Comparison of ENCODE assay signal across 12 cellular contexts in the genomic region with DNA sequence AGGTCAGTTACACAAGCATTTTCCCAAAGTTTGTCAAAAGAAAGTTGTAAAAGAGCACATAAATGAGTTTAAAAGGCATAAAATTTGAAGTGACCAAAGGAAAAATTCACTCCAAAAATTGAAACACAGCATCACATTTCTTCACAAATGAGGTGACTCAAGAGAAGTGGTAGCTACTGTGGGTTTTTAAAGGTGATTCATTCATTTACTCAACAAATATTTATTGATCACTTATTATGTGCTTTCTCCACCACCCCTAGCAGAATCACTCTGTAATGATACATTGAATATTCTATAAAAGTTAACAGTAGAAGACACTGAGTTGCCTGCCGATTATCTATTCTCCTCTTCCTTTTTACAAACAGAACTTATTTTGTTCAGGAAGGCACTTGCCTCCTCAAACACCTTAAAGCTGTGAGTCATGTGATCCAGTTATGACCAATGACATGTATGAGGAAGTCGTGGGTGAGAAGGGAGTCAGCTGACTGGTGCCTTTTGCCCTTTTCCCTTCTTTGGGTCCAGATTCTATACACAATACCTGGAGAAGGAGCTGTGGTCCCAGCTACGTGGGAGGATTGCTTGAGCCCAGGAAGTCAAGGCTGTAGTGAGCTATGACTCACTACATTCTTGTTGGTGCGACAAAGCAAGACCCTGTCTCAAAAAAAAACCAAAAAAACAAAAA.
DNase-seq lines count a peak whose midpoint lies in the region; ATAC-seq lines count a peak whose summit lies in the region.
"Had no signal": no experiment of that assay in that cellular context is flagged by ENCODE, and none has a peak within 500 bp of the region (broad histone marks: within the 10 kb centered on the region; RNA-seq: fewer than 3 reads in every experiment).

No MANE protein-coding gene starts in this region.

- no peak overlapping the region for H3K9ac ChIP-seq in mesendoderm (ENCODE audit: low read length)

- no peak overlapping the region for H2AK5ac ChIP-seq in mesendoderm (ENCODE audit: low read length)

- no peaks in the 10 kb centered on the region for H3K36me3 ChIP-seq in mesendoderm (ENCODE audit: control insufficient read depth, insufficient read depth, low read length)

- no peak overlapping the region for H2BK15ac ChIP-seq in mesendoderm (replicated peaks; ENCODE audit: low read depth)

- no peaks in the 10 kb centered on the region for H3K79me1 ChIP-seq in mesendoderm (ENCODE audit: low read length)

- H3K27ac ChIP-seq in mesendoderm (ENCODE audit: low read depth, low read length), result no peak overlapping the region
- H3K27ac ChIP-seq: VCaP had no signal

- H3K4me1 ChIP-seq in mesendoderm (ENCODE audit: control insufficient read depth, low read depth, low read length), result no peaks in the 10 kb centered on the region

- H3K27me3 ChIP-seq in mesendoderm (ENCODE audit: insufficient read depth, low read length, poor library complexity), result no peaks in the 10 kb centered on the region

- no peak overlapping the region for H2BK5ac ChIP-seq in mesendoderm (ENCODE audit: low read length)

- no peak overlapping the region for H4K8ac ChIP-seq in mesendoderm (ENCODE audit: low read depth, low read length)

- no CpG with 5 or more reads among the region's 4 CpGs for WGBS in mesendoderm (ENCODE audit: extremely low coverage, insufficient coverage, low lambda C conversion rate)

- H3K4me2 ChIP-seq in mesendoderm (ENCODE audit: low read length), result no peak overlapping the region

- no peak for ATAC-seq in HG03457 (IDR thresholded peaks at IDR 0.05; ENCODE audit: unreplicated experiment)
- no peak for ATAC-seq in GM18498 (IDR thresholded peaks at IDR 0.05; ENCODE audit: unreplicated experiment)
- no peak for ATAC-seq in HG03342 (IDR thresholded peaks at IDR 0.05; ENCODE audit: unreplicated experiment)
- ATAC-seq: naive thymus-derived CD8-positive, alpha-beta T cell had no signal

- DNase-seq in Daoy (ENCODE audit: low read depth) (peak; percentile 54), amniotic epithelial cell (ENCODE audit: low read depth) (peak; percentile 60), mesendoderm (peak; percentile 81), NCI-H1092 treated with DMSO at 0.1 percent for 48 hours (lab: John Stamatoyannopoulos, UW) (no peak)
- peak; percentile 6 for DNase-seq in Jurkat, Clone E6-1 (ENCODE audit: low read depth, low spot score)
- DNase-seq: effector memory CD4-positive, alpha-beta T cell; naive thymus-derived CD8-positive, alpha-beta T cell; NCI-H1436 had no signal

- H3K56ac ChIP-seq in mesendoderm (ENCODE audit: low read length), result no peak overlapping the region

- H3K79me2 ChIP-seq in mesendoderm (ENCODE audit: control insufficient read depth, insufficient read depth, low read length), result no peaks in the 10 kb centered on the region

- no peak overlapping the region for H3K4me3 ChIP-seq in Jurkat, Clone E6-1 (ENCODE audit: low read length)
- no peak overlapping the region for H3K4me3 ChIP-seq in mesendoderm (ENCODE audit: low read length)

- H3K23ac ChIP-seq in mesendoderm (ENCODE audit: low read length), result no peak overlapping the region

- H2BK120ac ChIP-seq in mesendoderm (ENCODE audit: low read depth, low read length), result no peak overlapping the region

- no peak overlapping the region for H3K4ac ChIP-seq in mesendoderm (ENCODE audit: low read depth, low read length)

- H4K5ac ChIP-seq in mesendoderm (ENCODE audit: low read length), result no peak overlapping the region

- no peak overlapping the region for H3K18ac ChIP-seq in mesendoderm (ENCODE audit: low read length)
